8 cellular contexts compared by ENCODE assay signal in the genomic region with DNA sequence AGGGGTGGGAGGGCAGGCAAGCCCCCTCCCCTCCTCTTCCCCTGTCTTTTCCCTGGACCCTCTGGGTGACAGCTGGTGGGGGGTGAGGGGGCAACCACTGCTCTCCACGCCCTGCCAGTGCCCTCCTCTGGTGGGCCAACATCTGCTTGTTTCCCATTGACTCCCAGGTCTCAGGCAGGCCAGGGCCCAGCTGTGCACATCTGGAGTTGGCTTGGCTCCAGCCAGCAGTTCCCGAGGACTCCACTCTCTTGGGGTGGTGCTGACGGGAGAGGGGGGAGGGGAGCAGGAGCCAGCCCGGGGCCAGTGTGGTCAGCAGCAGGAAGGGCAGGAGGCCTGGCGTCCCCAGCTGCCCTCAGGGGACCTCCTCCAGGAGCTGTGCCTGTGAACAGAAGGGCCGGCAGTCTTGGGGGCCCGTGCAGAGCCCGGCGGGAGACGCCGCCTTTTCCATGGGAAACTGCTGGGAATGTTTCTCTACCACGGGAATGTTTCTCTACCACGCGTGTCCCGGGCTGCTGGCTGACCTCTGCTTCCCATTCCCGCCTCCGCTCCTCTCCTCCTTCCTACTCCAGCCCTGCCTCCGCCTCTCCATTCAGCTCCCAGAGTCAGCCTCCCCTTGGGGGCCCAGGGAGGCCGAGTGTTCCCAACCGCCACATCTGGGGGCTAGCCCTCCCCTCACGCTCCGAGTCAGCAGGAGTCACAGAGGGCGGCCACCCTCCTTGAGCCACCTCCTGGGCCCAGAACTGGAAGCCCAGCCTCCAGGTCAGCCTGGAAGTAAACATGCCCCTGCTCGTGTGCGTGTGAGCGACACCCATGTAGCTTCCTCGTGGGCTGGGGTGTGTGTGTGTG. TPM values are rescaled to one million over a fixed set of nuclear protein-coding genes. Genes with fewer than 3 reads are reported as not detected.
A peak's percentile ranks its signal among the peaks of the same experiment; 100 is the strongest.
DNase-seq lines count a peak whose midpoint lies in the region; ATAC-seq, FAIRE-seq and TF ChIP-seq lines count a peak whose summit lies in the region.

No MANE protein-coding gene starts in this region.

- no peak for DNase-seq in H54 (ENCODE audit: insufficient read length, low spot score)
- peak; percentile 52 for DNase-seq in astrocyte of the hippocampus (ENCODE audit: low read depth, low spot score)
- DNase-seq in hepatocyte (ENCODE audit: low spot score) = peak; percentile 81
- DNase-seq in smooth muscle cell (lab: John Stamatoyannopoulos, UW; ENCODE audit: unreplicated experiment) = peak; percentile 77
- DNase-seq in NCI-H187 (lab: John Stamatoyannopoulos, UW) = no peak
- DNase-seq in activated CD4-positive, alpha-beta T cell treated with anti-CD3 and anti-CD28 coated beads for 4 hours = no peak

- peak overlapping the region; percentile 2 for H3K9ac ChIP-seq in smooth muscle cell (ENCODE audit: low read depth)

- peaks cover 63% of the 10 kb centered on the region for H3K4me1 ChIP-seq in hepatocyte (ENCODE audit: insufficient read depth)
- H3K4me1 ChIP-seq in smooth muscle cell (ENCODE audit: low read depth) = peaks cover 21% of the 10 kb centered on the region

- H3K79me2 ChIP-seq in hepatocyte (no peaks in the 10 kb centered on the region), smooth muscle cell (ENCODE audit: low read depth) (no peaks in the 10 kb centered on the region)

- H2AFZ ChIP-seq in hepatocyte (no peak overlapping the region), smooth muscle cell (ENCODE audit: low read depth) (peak overlapping the region; percentile 70)

- H3K27me3 ChIP-seq in hepatocyte (no peaks in the 10 kb centered on the region), smooth muscle cell (ENCODE audit: low read depth) (no peaks in the 10 kb centered on the region)

- TF ChIP-seq POLR2A in H54 (IDR thresholded peaks at IDR 0.05; ENCODE audit: low read depth, low read length) = 0 out of 2 replicates have a peak, but pooled peaks have one; percentile 7

- TF ChIP-seq CTCF in hepatocyte (IDR thresholded peaks at IDR 0.05; ENCODE audit: poor library complexity) = no peak
- TF ChIP-seq CTCF in smooth muscle cell (IDR thresholded peaks at IDR 0.05; ENCODE audit: borderline replicate concordance, insufficient read depth, poor library complexity, severe bottlenecking) = no peak

- no peaks in the 10 kb centered on the region for H3K9me3 ChIP-seq in hepatocyte (ENCODE audit: low read depth)
- H3K9me3 ChIP-seq in smooth muscle cell (replicated peaks; ENCODE audit: low read depth) = no peaks in the 10 kb centered on the region

- no peak for ATAC-seq in GM18907 (IDR thresholded peaks at IDR 0.05; ENCODE audit: unreplicated experiment)
- no peak for ATAC-seq in HG02973 (IDR thresholded peaks at IDR 0.05; ENCODE audit: unreplicated experiment)

- no peak for FAIRE-seq in H54 (lab: Jason Lieb, UNC)

- H3K36me3 ChIP-seq in hepatocyte (replicated peaks; ENCODE audit: insufficient read depth, low read depth) (no peaks in the 10 kb centered on the region), smooth muscle cell (ENCODE audit: low read depth) (no peaks in the 10 kb centered on the region)

- H3F3A ChIP-seq in smooth muscle cell (ENCODE audit: low read depth) = peaks cover 8% of the 10 kb centered on the region

- H3K9me2 ChIP-seq in hepatocyte (replicated peaks; ENCODE audit: insufficient read depth) = no peaks in the 10 kb centered on the region

- 40% methylated on average over 25 of the region's 27 CpGs for WGBS in hepatocyte (ENCODE audit: low lambda C conversion rate, missing lambda C conversion rate)
- 22% methylated on average over 26 of the region's 27 CpGs for WGBS in smooth muscle cell (ENCODE audit: low lambda C conversion rate)

- no peaks in the 10 kb centered on the region for H4K20me1 ChIP-seq in hepatocyte (ENCODE audit: insufficient read depth, poor library complexity, severe bottlenecking)
- H4K20me1 ChIP-seq in smooth muscle cell (ENCODE audit: low read depth) = no peaks in the 10 kb centered on the region

- peak overlapping the region; percentile 98 for H3K27ac ChIP-seq in hepatocyte
- peak overlapping the region; percentile 87 for H3K27ac ChIP-seq in smooth muscle cell (ENCODE audit: low read depth)

- peak overlapping the region; percentile 65 for H3K4me2 ChIP-seq in hepatocyte
- H3K4me2 ChIP-seq in smooth muscle cell = peak overlapping the region; percentile 69

- no peak overlapping the region for H3K4me3 ChIP-seq in hepatocyte
- no peak overlapping the region for H3K4me3 ChIP-seq in smooth muscle cell

RNA-seq across cellular contexts. Expression of a gene that starts 7.6 kb away (rescaled TPM):
- total RNA-seq in hepatocyte = 7.8 and 15.5 TPM in 2 replicates
- 13.8 and 19.2 TPM in 2 replicates for polyA plus RNA-seq in hepatocyte
- total RNA-seq in smooth muscle cell = 4.9 and 13.9 TPM in 2 replicates
- 20.5 and 22.2 TPM in 2 replicates for polyA plus RNA-seq in smooth muscle cell

RNA-seq across cellular contexts. Expression of a gene that starts 10.0 kb away (rescaled TPM):
- total RNA-seq in hepatocyte (2.0 and 2.7 TPM in 2 replicates), smooth muscle cell (0.31 and 1.4 TPM in 2 replicates)
- polyA plus RNA-seq in hepatocyte (10.2 and 11.6 TPM in 2 replicates), smooth muscle cell (5.0 and 5.8 TPM in 2 replicates)

RNA-seq across cellular contexts. Expression of a gene that starts 28.6 kb away (rescaled TPM):
- total RNA-seq in hepatocyte (4.9 and 5.5 TPM in 2 replicates), smooth muscle cell (4.9 and 12.2 TPM in 2 replicates)
- polyA plus RNA-seq in hepatocyte (11.0 and 11.7 TPM in 2 replicates), smooth muscle cell (20.5 and 25.4 TPM in 2 replicates)

RNA-seq across cellular contexts. Expression of a gene that starts 55.8 kb away (rescaled TPM):
- total RNA-seq in hepatocyte = 1.4 and 2.3 TPM in 2 replicates
- 1.8 and 2.8 TPM in 2 replicates for polyA plus RNA-seq in hepatocyte
- 6.9 and 9.9 TPM in 2 replicates for total RNA-seq in smooth muscle cell
- polyA plus RNA-seq in smooth muscle cell = 1.2 and 13.2 TPM in 2 replicates

Comparison
In these comparisons a context has a peak if more than half of its experiments do, and no peak if none do; other contexts are left out.
1. DNase-seq: peak in astrocyte of the hippocampus (single experiment), hepatocyte (single experiment) and smooth muscle cell (single experiment); none in H54 (single experiment), NCI-H187 (0 of 2) and activated CD4-positive, alpha-beta T cell treated with anti-CD3 and anti-CD28 coated beads for 4 hours (0 of 2).